7 cellular contexts compared by ENCODE assay signal in the genomic region with DNA sequence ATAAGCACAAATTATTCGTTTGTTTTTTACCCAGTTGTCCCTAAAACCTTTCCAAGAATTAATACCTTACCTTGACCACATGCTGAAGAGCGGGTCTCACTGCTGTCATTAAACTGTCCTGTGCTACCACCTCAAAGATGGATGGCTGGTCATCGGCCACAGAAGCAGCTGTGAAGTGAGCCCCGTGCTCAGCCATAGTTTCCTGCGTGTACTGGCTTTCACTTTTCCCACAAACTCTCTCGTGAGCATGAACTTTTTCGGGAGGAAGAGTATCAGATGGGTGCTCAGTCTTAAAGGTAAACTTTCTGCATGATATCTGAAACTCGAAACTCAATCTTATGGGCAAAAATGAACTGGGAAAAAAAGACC. TPM values are rescaled to one million over a fixed set of nuclear protein-coding genes. Genes with fewer than 3 reads are reported as not detected.
DNase-seq lines count a peak whose midpoint lies in the region; ATAC-seq and TF ChIP-seq lines count a peak whose summit lies in the region.

No MANE protein-coding gene starts in this region.

- H3F3A ChIP-seq in GM23248 (ENCODE audit: insufficient read depth): peaks cover 37% of the 10 kb centered on the region
- no peaks in the 10 kb centered on the region for H3F3A ChIP-seq in neural cell (ENCODE audit: insufficient read depth, low read length, poor library complexity, severe bottlenecking)

- no peak for ATAC-seq in HG02884 (IDR thresholded peaks at IDR 0.05; ENCODE audit: unreplicated experiment)

- no peaks in the 10 kb centered on the region for H3K27me3 ChIP-seq in GM23248 (replicated peaks; ENCODE audit: insufficient read depth)
- no peaks in the 10 kb centered on the region for H3K27me3 ChIP-seq in SJSA1 (replicated peaks)
- H3K27me3 ChIP-seq in neural cell (ENCODE audit: insufficient read depth, low read depth, low read length): no peaks in the 10 kb centered on the region

- in situ Hi-C loops in GM23248 (cut with MboI): no loop called here

- no peak for TF ChIP-seq RAD21 in neural cell (conservative IDR thresholded peaks at IDR 0.05)

- peak; percentile 66 for DNase-seq in GM23248
- no peak for DNase-seq in SJSA1 (ENCODE audit: low read depth in 1 of 2, low spot score in 2 of 2)
- no peak for DNase-seq in epithelial cell of proximal tubule (ENCODE audit: low read depth)
- DNase-seq in GF-D8 (lab: John Stamatoyannopoulos, UW): no peak
- DNase-seq in AG08396 (ENCODE audit: low spot score): no peak

- H3K4me2 ChIP-seq in GM23248 (ENCODE audit: unreplicated experiment): peak overlapping the region; percentile 97
- H3K4me2 ChIP-seq in neural cell (ENCODE audit: low read length): peak overlapping the region; percentile 97

- H3K9me2 ChIP-seq in GM23248 (ENCODE audit: insufficient read depth) (no peaks in the 10 kb centered on the region), neural cell (ENCODE audit: insufficient read depth, low read length) (no peaks in the 10 kb centered on the region)

- peaks cover 30% of the 10 kb centered on the region for H3K79me2 ChIP-seq in GM23248 (ENCODE audit: insufficient read depth)
- H3K79me2 ChIP-seq in neural cell (replicated peaks; ENCODE audit: insufficient read depth, low read length): no peaks in the 10 kb centered on the region

- H2AFZ ChIP-seq in GM23248 (peak overlapping the region; percentile 97), neural cell (ENCODE audit: low read depth, low read length) (peak overlapping the region; percentile 42)

- H3K36me3 ChIP-seq in GM23248 (ENCODE audit: low read depth) (peaks cover 11% of the 10 kb centered on the region; the same call in 1 of the 2 replicates), SJSA1 (peaks cover 28% of the 10 kb centered on the region), neural cell (ENCODE audit: insufficient read depth, low read length) (no peaks in the 10 kb centered on the region)

- H3K9me3 ChIP-seq in GM23248 (ENCODE audit: low read depth) (no peaks in the 10 kb centered on the region), SJSA1 (replicated peaks) (no peaks in the 10 kb centered on the region), neural cell (ENCODE audit: low read length) (no peaks in the 10 kb centered on the region)

- H3K9ac ChIP-seq in GM23248 (peak overlapping the region; percentile 93), neural cell (ENCODE audit: low read length) (peak overlapping the region; percentile 96)

- peak overlapping the region; percentile 79 for H3K27ac ChIP-seq in GM23248
- peak overlapping the region; percentile 62 for H3K27ac ChIP-seq in SJSA1
- H3K27ac ChIP-seq in neural cell (ENCODE audit: low read length): peak overlapping the region; percentile 98

- H4K20me1 ChIP-seq in GM23248 (ENCODE audit: insufficient read depth) (no peaks in the 10 kb centered on the region), neural cell (ENCODE audit: insufficient read depth) (no peaks in the 10 kb centered on the region)

- TF ChIP-seq EP300 in neural cell (conservative IDR thresholded peaks at IDR 0.05; ENCODE audit: poor library complexity, severe bottlenecking): no peak

- H3K4me3 ChIP-seq in GM23248 (peak overlapping the region; percentile 95), SJSA1 (peak overlapping the region; percentile 58), epithelial cell of proximal tubule (ENCODE audit: low read depth, low read length) (peak overlapping the region; percentile 84), neural cell (ENCODE audit: low read length) (peak overlapping the region; percentile 86)

- TF ChIP-seq CTCF in epithelial cell of proximal tubule (conservative IDR thresholded peaks at IDR 0.05; ENCODE audit: low read depth, low read length) (no peak), neural cell (IDR thresholded peaks at IDR 0.05; ENCODE audit: poor library complexity, severe bottlenecking) (no peak)

- 0 to 2% methylated on average over 8 of the region's 8 CpGs for WGBS in GM23248 (ENCODE audit: low coverage in 1 of 2, low lambda C conversion rate in 2 of 2, missing lambda C conversion rate in 2 of 2), 2 experiments

- H3K4me1 ChIP-seq in GM23248 (ENCODE audit: insufficient read depth): peaks cover 18% of the 10 kb centered on the region
- H3K4me1 ChIP-seq in SJSA1 (replicated peaks): peaks cover 23% of the 10 kb centered on the region

TF ChIP-seq in neural cell, 6 proteins besides CTCF, POLR2A, EP300 and RAD21:
- TF ChIP-seq MXI1 (conservative IDR thresholded peaks at IDR 0.05; ENCODE audit: poor library complexity, severe bottlenecking): no peak
- no peak for TF ChIP-seq SMC3 (conservative IDR thresholded peaks at IDR 0.05; ENCODE audit: poor library complexity)
- TF ChIP-seq POLR2AphosphoS5 (IDR thresholded peaks at IDR 0.05): no peak
- no peak for TF ChIP-seq TAF1 (IDR thresholded peaks at IDR 0.05; ENCODE audit: low read depth)
- no peak for TF ChIP-seq REST (IDR thresholded peaks at IDR 0.05; ENCODE audit: borderline replicate concordance)
- no peak for TF ChIP-seq EZH2 (IDR thresholded peaks at IDR 0.05; ENCODE audit: borderline replicate concordance, insufficient read depth, low read length, poor library complexity, severe bottlenecking)

RNA-seq across cellular contexts. Expression of gene PEX12, which starts 0.6 kb away (rescaled TPM):
- 7.9 and 10.1 TPM in 2 replicates for total RNA-seq in GM23248 (2014; rRNA removed; shearing (Covaris generic))
- polyA plus RNA-seq in GM23248 (2016; fragmentation: Nextera tagmentation; extraction: Ambion mirVana) (6.3 and 6.7 TPM in 2 replicates), neural cell (3.8 and 7.3 TPM in 2 replicates)
- total RNA-seq in SJSA1 (2014; rRNA removed; shearing (Covaris generic)): 4.8 and 5.8 TPM in 2 replicates
- 2.0 and 4.2 TPM in 2 replicates for total RNA-seq in epithelial cell of proximal tubule
- 7.5 and 8.2 TPM in 2 replicates for polyA minus RNA-seq in neural cell

RNA-seq across cellular contexts. Expression of gene AP2B1, which starts 9.3 kb away (rescaled TPM):
- total RNA-seq in GM23248 (2014; rRNA removed; shearing (Covaris generic)): 67.3 and 72.4 TPM in 2 replicates
- polyA plus RNA-seq in GM23248 (2016; fragmentation: Nextera tagmentation; extraction: Ambion mirVana) (85.9 and 92.6 TPM in 2 replicates), neural cell (59.5 and 65.1 TPM in 2 replicates)
- total RNA-seq in SJSA1 (2014; rRNA removed; shearing (Covaris generic)): 76.0 and 109 TPM in 2 replicates
- 134 and 142 TPM in 2 replicates for total RNA-seq in epithelial cell of proximal tubule
- polyA minus RNA-seq in neural cell: 227 and 279 TPM in 2 replicates

RNA-seq across cellular contexts. Expression of gene SLFN14, which starts 17.2 kb away (rescaled TPM):
- not detected in 2 replicates for total RNA-seq in GM23248 (2014; rRNA removed; shearing (Covaris generic))
- polyA plus RNA-seq in GM23248 (2016; fragmentation: Nextera tagmentation; extraction: Ambion mirVana) (not detected in 2 replicates), neural cell (not detected in 2 replicates)
- not detected in 2 replicates for total RNA-seq in SJSA1 (2014; rRNA removed; shearing (Covaris generic))
- total RNA-seq in epithelial cell of proximal tubule: not detected in 2 replicates
- polyA minus RNA-seq in neural cell: not detected in 2 replicates

RNA-seq across cellular contexts. Expression of gene SLFN12L, which starts 40.3 kb away (rescaled TPM):
- 0.11 TPM in 1 of 2 replicates, not detected in the other for total RNA-seq in GM23248 (2014; rRNA removed; shearing (Covaris generic))
- polyA plus RNA-seq in GM23248 (2016; fragmentation: Nextera tagmentation; extraction: Ambion mirVana) (not detected in 2 replicates), neural cell (not detected in 2 replicates)
- total RNA-seq in SJSA1 (2014; rRNA removed; shearing (Covaris generic)): 0.72 and 1.4 TPM in 2 replicates
- not detected in 2 replicates for total RNA-seq in epithelial cell of proximal tubule
- polyA minus RNA-seq in neural cell: not detected in 2 replicates
